In the genomic region with DNA sequence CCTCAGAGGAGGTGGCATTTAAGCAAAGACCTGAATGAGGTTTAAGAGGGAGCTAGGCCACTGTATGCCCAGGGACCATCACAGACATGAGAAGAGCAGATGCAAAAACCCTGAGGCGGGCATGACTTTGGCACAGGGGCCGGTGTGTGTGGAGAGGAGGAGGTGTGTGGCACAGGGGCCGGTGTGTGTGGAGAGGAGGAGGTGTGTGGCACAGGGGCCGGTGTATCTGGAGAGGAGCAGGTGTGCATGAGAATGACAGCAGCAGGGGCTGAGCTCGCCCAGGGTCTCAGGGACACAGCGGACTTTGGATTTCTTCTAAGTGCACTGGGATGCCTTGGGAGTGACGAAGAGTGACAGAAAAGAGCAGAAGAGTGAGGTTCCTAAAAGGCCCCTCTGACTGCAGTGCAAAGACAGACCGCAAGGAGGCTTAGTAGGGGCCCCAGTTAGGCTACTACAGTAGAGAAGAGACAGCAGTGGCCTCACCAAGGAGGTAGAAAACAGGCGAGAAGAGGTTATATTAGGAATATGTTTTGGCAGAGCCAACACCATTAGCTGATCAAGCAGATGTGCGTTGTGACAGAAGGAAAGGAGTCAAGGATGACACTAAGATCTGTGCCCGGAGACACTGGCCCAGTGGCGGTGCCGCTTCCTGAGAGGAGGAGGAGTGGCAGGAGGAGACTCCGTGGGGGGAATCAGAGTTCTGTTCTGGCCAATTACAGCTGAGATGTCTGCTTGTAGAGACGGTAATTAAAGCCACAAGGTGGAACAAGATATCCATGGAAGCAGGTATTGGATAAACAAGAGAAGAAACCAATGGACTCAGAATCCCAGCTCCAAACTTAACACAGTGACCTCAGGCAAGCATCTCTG, we compare ENCODE assay signal across 2 cellular contexts.
TF ChIP-seq lines count a peak whose summit lies in the region.

No MANE protein-coding gene starts in this region.

TF ChIP-seq in SK-N-SH, 30 proteins besides CTCF, POLR2A, EP300 and RAD21 (continued from another document):
- TF ChIP-seq, protein P1, sequence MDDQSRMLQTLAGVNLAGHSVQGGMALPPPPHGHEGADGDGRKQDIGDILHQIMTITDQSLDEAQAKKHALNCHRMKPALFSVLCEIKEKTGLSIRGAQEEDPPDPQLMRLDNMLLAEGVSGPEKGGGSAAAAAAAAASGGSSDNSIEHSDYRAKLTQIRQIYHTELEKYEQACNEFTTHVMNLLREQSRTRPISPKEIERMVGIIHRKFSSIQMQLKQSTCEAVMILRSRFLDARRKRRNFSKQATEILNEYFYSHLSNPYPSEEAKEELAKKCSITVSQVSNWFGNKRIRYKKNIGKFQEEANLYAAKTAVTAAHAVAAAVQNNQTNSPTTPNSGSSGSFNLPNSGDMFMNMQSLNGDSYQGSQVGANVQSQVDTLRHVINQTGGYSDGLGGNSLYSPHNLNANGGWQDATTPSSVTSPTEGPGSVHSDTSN (IDR thresholded peaks at IDR 0.05): no peak
- TF ChIP-seq, protein P2, sequence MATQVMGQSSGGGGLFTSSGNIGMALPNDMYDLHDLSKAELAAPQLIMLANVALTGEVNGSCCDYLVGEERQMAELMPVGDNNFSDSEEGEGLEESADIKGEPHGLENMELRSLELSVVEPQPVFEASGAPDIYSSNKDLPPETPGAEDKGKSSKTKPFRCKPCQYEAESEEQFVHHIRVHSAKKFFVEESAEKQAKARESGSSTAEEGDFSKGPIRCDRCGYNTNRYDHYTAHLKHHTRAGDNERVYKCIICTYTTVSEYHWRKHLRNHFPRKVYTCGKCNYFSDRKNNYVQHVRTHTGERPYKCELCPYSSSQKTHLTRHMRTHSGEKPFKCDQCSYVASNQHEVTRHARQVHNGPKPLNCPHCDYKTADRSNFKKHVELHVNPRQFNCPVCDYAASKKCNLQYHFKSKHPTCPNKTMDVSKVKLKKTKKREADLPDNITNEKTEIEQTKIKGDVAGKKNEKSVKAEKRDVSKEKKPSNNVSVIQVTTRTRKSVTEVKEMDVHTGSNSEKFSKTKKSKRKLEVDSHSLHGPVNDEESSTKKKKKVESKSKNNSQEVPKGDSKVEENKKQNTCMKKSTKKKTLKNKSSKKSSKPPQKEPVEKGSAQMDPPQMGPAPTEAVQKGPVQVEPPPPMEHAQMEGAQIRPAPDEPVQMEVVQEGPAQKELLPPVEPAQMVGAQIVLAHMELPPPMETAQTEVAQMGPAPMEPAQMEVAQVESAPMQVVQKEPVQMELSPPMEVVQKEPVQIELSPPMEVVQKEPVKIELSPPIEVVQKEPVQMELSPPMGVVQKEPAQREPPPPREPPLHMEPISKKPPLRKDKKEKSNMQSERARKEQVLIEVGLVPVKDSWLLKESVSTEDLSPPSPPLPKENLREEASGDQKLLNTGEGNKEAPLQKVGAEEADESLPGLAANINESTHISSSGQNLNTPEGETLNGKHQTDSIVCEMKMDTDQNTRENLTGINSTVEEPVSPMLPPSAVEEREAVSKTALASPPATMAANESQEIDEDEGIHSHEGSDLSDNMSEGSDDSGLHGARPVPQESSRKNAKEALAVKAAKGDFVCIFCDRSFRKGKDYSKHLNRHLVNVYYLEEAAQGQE (IDR thresholded peaks at IDR 0.05; ENCODE audit: low read depth, low read length): no peak
- TF ChIP-seq GABPA (IDR thresholded peaks at IDR 0.05; ENCODE audit: low read depth) (no peak), RCOR1 (IDR thresholded peaks at IDR 0.05; ENCODE audit: low read length) (no peak), NRF1 (IDR thresholded peaks at IDR 0.05; ENCODE audit: low read depth, low read length) (no peak), MXI1 (IDR thresholded peaks at IDR 0.05; ENCODE audit: low read depth, low read length) (no peak), SIN3A (IDR thresholded peaks at IDR 0.05; ENCODE audit: borderline replicate concordance, low read depth, low read length) (no peak)
- TF ChIP-seq, protein P3, sequence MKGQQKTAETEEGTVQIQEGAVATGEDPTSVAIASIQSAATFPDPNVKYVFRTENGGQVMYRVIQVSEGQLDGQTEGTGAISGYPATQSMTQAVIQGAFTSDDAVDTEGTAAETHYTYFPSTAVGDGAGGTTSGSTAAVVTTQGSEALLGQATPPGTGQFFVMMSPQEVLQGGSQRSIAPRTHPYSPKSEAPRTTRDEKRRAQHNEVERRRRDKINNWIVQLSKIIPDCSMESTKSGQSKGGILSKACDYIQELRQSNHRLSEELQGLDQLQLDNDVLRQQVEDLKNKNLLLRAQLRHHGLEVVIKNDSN (IDR thresholded peaks at IDR 0.05; ENCODE audit: borderline replicate concordance, low read depth): no peak
- TF ChIP-seq, protein P4, sequence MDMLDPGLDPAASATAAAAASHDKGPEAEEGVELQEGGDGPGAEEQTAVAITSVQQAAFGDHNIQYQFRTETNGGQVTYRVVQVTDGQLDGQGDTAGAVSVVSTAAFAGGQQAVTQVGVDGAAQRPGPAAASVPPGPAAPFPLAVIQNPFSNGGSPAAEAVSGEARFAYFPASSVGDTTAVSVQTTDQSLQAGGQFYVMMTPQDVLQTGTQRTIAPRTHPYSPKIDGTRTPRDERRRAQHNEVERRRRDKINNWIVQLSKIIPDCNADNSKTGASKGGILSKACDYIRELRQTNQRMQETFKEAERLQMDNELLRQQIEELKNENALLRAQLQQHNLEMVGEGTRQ (IDR thresholded peaks at IDR 0.05; ENCODE audit: borderline replicate concordance, low read depth, low read length): no peak

TF ChIP-seq in SK-N-SH treated with all-trans-retinoic acid at 6 μM for 48 hours, 23 proteins besides CTCF, POLR2A, EP300 and RAD21 (continued from another document):
- TF ChIP-seq, protein P5, sequence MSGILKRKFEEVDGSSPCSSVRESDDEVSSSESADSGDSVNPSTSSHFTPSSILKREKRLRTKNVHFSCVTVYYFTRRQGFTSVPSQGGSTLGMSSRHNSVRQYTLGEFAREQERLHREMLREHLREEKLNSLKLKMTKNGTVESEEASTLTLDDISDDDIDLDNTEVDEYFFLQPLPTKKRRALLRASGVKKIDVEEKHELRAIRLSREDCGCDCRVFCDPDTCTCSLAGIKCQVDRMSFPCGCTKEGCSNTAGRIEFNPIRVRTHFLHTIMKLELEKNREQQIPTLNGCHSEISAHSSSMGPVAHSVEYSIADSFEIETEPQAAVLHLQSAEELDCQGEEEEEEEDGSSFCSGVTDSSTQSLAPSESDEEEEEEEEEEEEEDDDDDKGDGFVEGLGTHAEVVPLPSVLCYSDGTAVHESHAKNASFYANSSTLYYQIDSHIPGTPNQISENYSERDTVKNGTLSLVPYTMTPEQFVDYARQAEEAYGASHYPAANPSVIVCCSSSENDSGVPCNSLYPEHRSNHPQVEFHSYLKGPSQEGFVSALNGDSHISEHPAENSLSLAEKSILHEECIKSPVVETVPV (CRISPR knock-in tag; IDR thresholded peaks at IDR 0.05): no peak
- TF ChIP-seq, protein P6, sequence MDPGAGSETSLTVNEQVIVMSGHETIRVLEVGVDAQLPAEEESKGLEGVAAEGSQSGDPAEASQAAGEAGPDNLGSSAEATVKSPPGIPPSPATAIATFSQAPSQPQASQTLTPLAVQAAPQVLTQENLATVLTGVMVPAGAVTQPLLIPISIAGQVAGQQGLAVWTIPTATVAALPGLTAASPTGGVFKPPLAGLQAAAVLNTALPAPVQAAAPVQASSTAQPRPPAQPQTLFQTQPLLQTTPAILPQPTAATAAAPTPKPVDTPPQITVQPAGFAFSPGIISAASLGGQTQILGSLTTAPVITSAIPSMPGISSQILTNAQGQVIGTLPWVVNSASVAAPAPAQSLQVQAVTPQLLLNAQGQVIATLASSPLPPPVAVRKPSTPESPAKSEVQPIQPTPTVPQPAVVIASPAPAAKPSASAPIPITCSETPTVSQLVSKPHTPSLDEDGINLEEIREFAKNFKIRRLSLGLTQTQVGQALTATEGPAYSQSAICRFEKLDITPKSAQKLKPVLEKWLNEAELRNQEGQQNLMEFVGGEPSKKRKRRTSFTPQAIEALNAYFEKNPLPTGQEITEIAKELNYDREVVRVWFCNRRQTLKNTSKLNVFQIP (CRISPR knock-in tag; IDR thresholded peaks at IDR 0.05; ENCODE audit: borderline replicate concordance, low read depth): no peak
- TF ChIP-seq ESRRG (CRISPR knock-in tag; IDR thresholded peaks at IDR 0.05) (no peak), ZFP3 (CRISPR knock-in tag; IDR thresholded peaks at IDR 0.05) (no peak), ZNF8 (CRISPR knock-in tag; IDR thresholded peaks at IDR 0.05) (no peak), BACH2 (CRISPR knock-in tag; IDR thresholded peaks at IDR 0.05; ENCODE audit: borderline replicate concordance) (no peak), TOX (CRISPR knock-in tag; IDR thresholded peaks at IDR 0.05; ENCODE audit: borderline replicate concordance) (no peak), ZFP30 (CRISPR knock-in tag; IDR thresholded peaks at IDR 0.05) (no peak), TCF4 (CRISPR knock-in tag; IDR thresholded peaks at IDR 0.05; ENCODE audit: borderline replicate concordance) (no peak), ZC3H10 (CRISPR knock-in tag; IDR thresholded peaks at IDR 0.05) (no peak), PPARA (CRISPR knock-in tag; IDR thresholded peaks at IDR 0.05; ENCODE audit: borderline replicate concordance) (no peak), ZNF70 (CRISPR knock-in tag; IDR thresholded peaks at IDR 0.05) (no peak), RARB (CRISPR knock-in tag; IDR thresholded peaks at IDR 0.05) (no peak), GLIS3 (CRISPR knock-in tag; IDR thresholded peaks at IDR 0.05) (no peak)
- TF ChIP-seq, protein P7, sequence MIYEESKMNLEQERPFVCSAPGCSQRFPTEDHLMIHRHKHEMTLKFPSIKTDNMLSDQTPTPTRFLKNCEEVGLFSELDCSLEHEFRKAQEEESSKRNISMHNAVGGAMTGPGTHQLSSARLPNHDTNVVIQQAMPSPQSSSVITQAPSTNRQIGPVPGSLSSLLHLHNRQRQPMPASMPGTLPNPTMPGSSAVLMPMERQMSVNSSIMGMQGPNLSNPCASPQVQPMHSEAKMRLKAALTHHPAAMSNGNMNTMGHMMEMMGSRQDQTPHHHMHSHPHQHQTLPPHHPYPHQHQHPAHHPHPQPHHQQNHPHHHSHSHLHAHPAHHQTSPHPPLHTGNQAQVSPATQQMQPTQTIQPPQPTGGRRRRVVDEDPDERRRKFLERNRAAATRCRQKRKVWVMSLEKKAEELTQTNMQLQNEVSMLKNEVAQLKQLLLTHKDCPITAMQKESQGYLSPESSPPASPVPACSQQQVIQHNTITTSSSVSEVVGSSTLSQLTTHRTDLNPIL (CRISPR knock-in tag; IDR thresholded peaks at IDR 0.05; ENCODE audit: low read depth): no peak
- TF ChIP-seq, protein P8, sequence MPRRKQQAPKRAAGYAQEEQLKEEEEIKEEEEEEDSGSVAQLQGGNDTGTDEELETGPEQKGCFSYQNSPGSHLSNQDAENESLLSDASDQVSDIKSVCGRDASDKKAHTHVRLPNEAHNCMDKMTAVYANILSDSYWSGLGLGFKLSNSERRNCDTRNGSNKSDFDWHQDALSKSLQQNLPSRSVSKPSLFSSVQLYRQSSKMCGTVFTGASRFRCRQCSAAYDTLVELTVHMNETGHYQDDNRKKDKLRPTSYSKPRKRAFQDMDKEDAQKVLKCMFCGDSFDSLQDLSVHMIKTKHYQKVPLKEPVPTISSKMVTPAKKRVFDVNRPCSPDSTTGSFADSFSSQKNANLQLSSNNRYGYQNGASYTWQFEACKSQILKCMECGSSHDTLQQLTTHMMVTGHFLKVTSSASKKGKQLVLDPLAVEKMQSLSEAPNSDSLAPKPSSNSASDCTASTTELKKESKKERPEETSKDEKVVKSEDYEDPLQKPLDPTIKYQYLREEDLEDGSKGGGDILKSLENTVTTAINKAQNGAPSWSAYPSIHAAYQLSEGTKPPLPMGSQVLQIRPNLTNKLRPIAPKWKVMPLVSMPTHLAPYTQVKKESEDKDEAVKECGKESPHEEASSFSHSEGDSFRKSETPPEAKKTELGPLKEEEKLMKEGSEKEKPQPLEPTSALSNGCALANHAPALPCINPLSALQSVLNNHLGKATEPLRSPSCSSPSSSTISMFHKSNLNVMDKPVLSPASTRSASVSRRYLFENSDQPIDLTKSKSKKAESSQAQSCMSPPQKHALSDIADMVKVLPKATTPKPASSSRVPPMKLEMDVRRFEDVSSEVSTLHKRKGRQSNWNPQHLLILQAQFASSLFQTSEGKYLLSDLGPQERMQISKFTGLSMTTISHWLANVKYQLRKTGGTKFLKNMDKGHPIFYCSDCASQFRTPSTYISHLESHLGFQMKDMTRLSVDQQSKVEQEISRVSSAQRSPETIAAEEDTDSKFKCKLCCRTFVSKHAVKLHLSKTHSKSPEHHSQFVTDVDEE (CRISPR knock-in tag; IDR thresholded peaks at IDR 0.05): no peak
